19 cellular contexts compared by ENCODE assay signal in the genomic region with DNA sequence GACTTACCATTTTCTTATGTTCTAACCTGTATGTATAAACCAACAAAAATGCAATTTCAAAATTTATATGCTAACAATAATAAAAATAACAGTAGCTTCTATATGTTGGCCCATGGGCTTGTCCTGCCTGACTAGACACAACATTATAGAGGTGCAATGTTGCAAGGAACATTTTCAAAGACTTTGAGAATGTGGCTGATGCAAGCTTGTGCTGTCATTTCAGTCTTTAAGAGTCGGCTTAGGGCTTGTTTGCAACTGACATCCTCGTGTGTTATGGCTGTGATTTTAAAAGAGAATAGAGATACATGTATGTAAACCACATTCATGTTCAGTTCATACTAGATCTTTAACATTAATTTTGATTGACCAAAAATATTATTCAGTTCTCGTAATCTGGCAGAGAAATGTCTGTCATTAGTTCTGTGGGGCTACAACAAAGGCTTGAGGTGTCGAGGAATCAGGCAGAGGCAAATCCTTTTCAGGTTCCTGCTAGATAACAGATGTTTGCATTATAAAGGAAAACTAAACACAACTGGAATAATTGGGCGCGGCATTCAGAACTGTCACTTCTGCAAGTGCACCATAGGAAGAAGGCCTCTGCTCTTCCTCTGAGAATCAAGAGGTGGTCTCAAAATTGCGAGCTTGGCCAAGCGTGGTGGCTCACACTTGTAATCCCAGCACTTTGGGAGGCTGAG. TPM values are rescaled to one million over a fixed set of nuclear protein-coding genes. Genes with fewer than 3 reads are reported as not detected.
A peak's percentile ranks its signal among the peaks of the same experiment; 100 is the strongest.
DNase-seq lines count a peak whose midpoint lies in the region; ATAC-seq, FAIRE-seq and TF ChIP-seq lines count a peak whose summit lies in the region.
"Had no signal": no experiment of that assay in that cellular context is flagged by ENCODE, and none has a peak within 500 bp of the region (broad histone marks: within the 10 kb centered on the region; RNA-seq: fewer than 3 reads in every experiment).

No MANE protein-coding gene starts in this region.

- no peaks in the 10 kb centered on the region for H3K36me3 ChIP-seq in lower lobe of right lung
- H3K36me3 ChIP-seq in tibial nerve: no peaks in the 10 kb centered on the region
- H3K36me3 ChIP-seq: BLaER1, neural progenitor cell, thyroid gland had no signal

- no peak for TF ChIP-seq POLR2A in GM12892 (IDR thresholded peaks at IDR 0.05; ENCODE audit: low read depth, low read length)
- no peak for TF ChIP-seq POLR2A in tibial nerve (IDR thresholded peaks at IDR 0.05)

- CTCF ChIA-PET in WTC11 (lab: Charles Lee): no interaction called here

- H3K4me3 ChIP-seq in lower lobe of right lung: no peak overlapping the region
- H3K4me3 ChIP-seq in foreskin fibroblast (ENCODE audit: low read depth in 1 of 2, low read length in 2 of 2): no peak overlapping the region
- H3K4me3 ChIP-seq in tibial nerve: no peak overlapping the region
- H3K4me3 ChIP-seq: BLaER1, neural progenitor cell, thyroid gland had no signal

- no peak for TF ChIP-seq EP300 in tibial nerve (IDR thresholded peaks at IDR 0.05)

- H3K27me3 Mint-ChIP-seq in WTC11 (ENCODE audit: low read depth): peaks cover 3% of the 10 kb centered on the region

- intact Hi-C loops in lower lobe of right lung (cut with DNase I): no loop called here

- peak; percentile 28 for DNase-seq in NCI-H748 (lab: John Stamatoyannopoulos, UW; ENCODE audit: unreplicated experiment)
- DNase-seq in NCI-H748 treated with DMSO at 0.1 percent for 48 hours (lab: John Stamatoyannopoulos, UW): no peak
- DNase-seq in GM12892 (ENCODE audit: insufficient read length): no peak
- no peak for DNase-seq in WTC11 (ENCODE audit: low spot score)
- DNase-seq in lower lobe of right lung: no peak
- no peak for DNase-seq in foreskin fibroblast
- DNase-seq in tibial nerve (ENCODE audit: low spot score in 2 of 2): no peak
- DNase-seq: activated effector memory CD4-positive, alpha-beta T cell treated with Interleukin-2 at 50 U/mL for 16 hours; cortex of kidney; NCI-H1436 had no signal

- H3K9me3 Mint-ChIP-seq in WTC11: peaks cover 16% of the 10 kb centered on the region

- WGBS in tibial nerve, 2 donors: 91 to 95% methylated on average over 6 to 8 of the region's 8 CpGs

- H3K27ac Mint-ChIP-seq in WTC11: no peak overlapping the region
- H3K27ac Mint-ChIP-seq: neural progenitor cell had no signal

- POLR2A ChIA-PET in WTC11 (lab: Charles Lee): no interaction called here

- H3K36me3 Mint-ChIP-seq in WTC11: peaks cover 12% of the 10 kb centered on the region
- H3K36me3 Mint-ChIP-seq: neural progenitor cell had no signal

- no peaks in the 10 kb centered on the region for H3K27me3 ChIP-seq in lower lobe of right lung (ENCODE audit: low read depth)
- H3K27me3 ChIP-seq in tibial nerve: no peaks in the 10 kb centered on the region
- H3K27me3 ChIP-seq: BLaER1, neural progenitor cell, thyroid gland had no signal

- H3K9me3 ChIP-seq in lower lobe of right lung (no peaks in the 10 kb centered on the region), tibial nerve (no peaks in the 10 kb centered on the region)
- H3K9me3 ChIP-seq: thyroid gland had no signal

- ATAC-seq in WTC11 (no peak), lower lobe of right lung (no peak), GM18873 (IDR thresholded peaks at IDR 0.05; ENCODE audit: low FRiP score, unreplicated experiment) (no peak)

- H3K27ac ChIP-seq in lower lobe of right lung (peak overlapping the region; percentile 41), tibial nerve (no peak overlapping the region)
- H3K27ac ChIP-seq: BLaER1, neural progenitor cell had no signal

- H3K4me1 ChIP-seq in lower lobe of right lung (peaks cover 13% of the 10 kb centered on the region), tibial nerve (peaks cover 0 to 4% (median 0%) of the 10 kb centered on the region in 4 donors)
- H3K4me1 ChIP-seq: neural progenitor cell had no signal

- TF ChIP-seq CTCF in WTC11 (IDR thresholded peaks at IDR 0.05): no peak
- TF ChIP-seq CTCF in lower lobe of right lung (IDR thresholded peaks at IDR 0.05): no peak
- no peak for TF ChIP-seq CTCF in foreskin fibroblast (IDR thresholded peaks at IDR 0.05; ENCODE audit: low read depth, low read length)
- TF ChIP-seq CTCF in tibial nerve (IDR thresholded peaks at IDR 0.05): no peak

- H3K4me1 Mint-ChIP-seq in WTC11: peaks cover 11% of the 10 kb centered on the region; the same call in 1 of the 2 replicates

- no peak overlapping the region for H3K4me3 Mint-ChIP-seq in WTC11
- H3K4me3 Mint-ChIP-seq: neural progenitor cell had no signal

- FAIRE-seq in GM12892 (lab: Jason Lieb, UNC): peak; percentile 66

TF ChIP-seq in WTC11, 78 proteins besides CTCF, POLR2A, EP300 and RAD21:
- peak; percentile 26; the same call in 1 of the 2 replicates for TF ChIP-seq GABPB1 (CRISPR knock-in tag; IDR thresholded peaks at IDR 0.05)
- TF ChIP-seq FOXK1 (CRISPR knock-in tag; IDR thresholded peaks at IDR 0.05): no peak

RNA-seq across cellular contexts. Expression of a gene that starts 13.1 kb away (rescaled TPM):
- 23,212 TPM for polyA plus RNA-seq in GM12892 (2012; ENCODE audit: missing spikeins)
- total RNA-seq in WTC11 (2021) (2,375 to 2,595 TPM (median 2,468 TPM) in 3 replicates), lower lobe of right lung (4,922 TPM), tibial nerve (1,000 to 10,000 TPM; 3,029 to 4,490 (median 3,421) TPM)

RNA-seq across cellular contexts. Expression of a gene that starts 56.4 kb away (rescaled TPM):
- polyA plus RNA-seq in GM12892 (2012; ENCODE audit: missing spikeins): 0.17 TPM
- total RNA-seq in WTC11 (2021) (0.07 to 0.28 TPM in 2 of 3 replicates, not detected in the other), lower lobe of right lung (not detected), tibial nerve (not detected)
- total RNA-seq: A172, endothelial cell of umbilical vein, HT1080, kidney epithelial cell, mesenteric fat pad had no signal
- polyA plus RNA-seq: endothelial cell of umbilical vein had no signal
